In the genomic region with DNA sequence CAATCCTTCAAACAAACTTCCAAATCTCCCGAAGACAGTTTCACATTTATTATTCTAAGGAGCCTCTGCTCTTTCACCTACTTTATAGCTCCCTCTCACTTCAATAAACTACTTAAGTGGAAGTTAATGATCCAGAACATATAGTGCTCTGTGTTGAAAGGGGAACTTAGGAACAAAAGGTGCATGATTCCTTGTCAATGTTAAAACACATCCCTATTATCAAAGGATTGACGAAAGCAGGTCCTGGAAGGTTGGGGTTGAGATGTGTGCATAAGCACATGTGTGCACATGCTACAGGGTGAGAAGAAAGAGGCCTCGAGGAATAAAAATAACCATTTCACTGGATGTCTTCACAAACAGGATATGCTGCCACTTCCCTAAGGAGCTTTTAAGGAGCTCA, we compare ENCODE assay signal across 1 cellular context.
TF ChIP-seq lines count a peak whose summit lies in the region.

No MANE protein-coding gene starts in this region.

TF ChIP-seq in A549, 52 proteins besides CTCF, POLR2A, EP300 and RAD21 (continued from another document):
- TF ChIP-seq, protein P1, sequence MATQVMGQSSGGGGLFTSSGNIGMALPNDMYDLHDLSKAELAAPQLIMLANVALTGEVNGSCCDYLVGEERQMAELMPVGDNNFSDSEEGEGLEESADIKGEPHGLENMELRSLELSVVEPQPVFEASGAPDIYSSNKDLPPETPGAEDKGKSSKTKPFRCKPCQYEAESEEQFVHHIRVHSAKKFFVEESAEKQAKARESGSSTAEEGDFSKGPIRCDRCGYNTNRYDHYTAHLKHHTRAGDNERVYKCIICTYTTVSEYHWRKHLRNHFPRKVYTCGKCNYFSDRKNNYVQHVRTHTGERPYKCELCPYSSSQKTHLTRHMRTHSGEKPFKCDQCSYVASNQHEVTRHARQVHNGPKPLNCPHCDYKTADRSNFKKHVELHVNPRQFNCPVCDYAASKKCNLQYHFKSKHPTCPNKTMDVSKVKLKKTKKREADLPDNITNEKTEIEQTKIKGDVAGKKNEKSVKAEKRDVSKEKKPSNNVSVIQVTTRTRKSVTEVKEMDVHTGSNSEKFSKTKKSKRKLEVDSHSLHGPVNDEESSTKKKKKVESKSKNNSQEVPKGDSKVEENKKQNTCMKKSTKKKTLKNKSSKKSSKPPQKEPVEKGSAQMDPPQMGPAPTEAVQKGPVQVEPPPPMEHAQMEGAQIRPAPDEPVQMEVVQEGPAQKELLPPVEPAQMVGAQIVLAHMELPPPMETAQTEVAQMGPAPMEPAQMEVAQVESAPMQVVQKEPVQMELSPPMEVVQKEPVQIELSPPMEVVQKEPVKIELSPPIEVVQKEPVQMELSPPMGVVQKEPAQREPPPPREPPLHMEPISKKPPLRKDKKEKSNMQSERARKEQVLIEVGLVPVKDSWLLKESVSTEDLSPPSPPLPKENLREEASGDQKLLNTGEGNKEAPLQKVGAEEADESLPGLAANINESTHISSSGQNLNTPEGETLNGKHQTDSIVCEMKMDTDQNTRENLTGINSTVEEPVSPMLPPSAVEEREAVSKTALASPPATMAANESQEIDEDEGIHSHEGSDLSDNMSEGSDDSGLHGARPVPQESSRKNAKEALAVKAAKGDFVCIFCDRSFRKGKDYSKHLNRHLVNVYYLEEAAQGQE (IDR thresholded peaks at IDR 0.05), result no peak
- TF ChIP-seq JUNB (IDR thresholded peaks at IDR 0.05), result no peak
- TF ChIP-seq SMC3 (IDR thresholded peaks at IDR 0.05), result no peak
